28 cellular contexts compared by ENCODE assay signal in genomic region chr4:56305390-56305789, GRCh38.
"Had no signal": no experiment of that assay in that cellular context is flagged by ENCODE, and none has a peak within 500 bp of the region (broad histone marks: within the 10 kb centered on the region; RNA-seq: fewer than 3 reads in every experiment).

No MANE protein-coding gene starts in this region.

- H3K27me3 Mint-ChIP-seq: activated CD4-positive, alpha-beta memory T cell treated with anti-CD3 and anti-CD28 coated beads for 36 hours; activated naive CD8-positive, alpha-beta T cell had no signal

- H3K4me2 ChIP-seq: KMS-11, SK-N-SH had no signal

- H3K36me3 Mint-ChIP-seq: activated CD4-positive, alpha-beta memory T cell treated with anti-CD3 and anti-CD28 coated beads for 36 hours; activated naive CD8-positive, alpha-beta T cell had no signal

- H3K9me3 Mint-ChIP-seq: activated CD4-positive, alpha-beta memory T cell treated with anti-CD3 and anti-CD28 coated beads for 36 hours; activated CD4-positive, alpha-beta T cell treated with anti-CD3 and anti-CD28 coated beads, Interleukin-2, amount 10 ng/mL, durations not matched to agents 7 days and 5 days; activated naive CD4-positive, alpha-beta T cell treated with anti-CD3 and anti-CD28 coated beads for 36 hours; activated T-cell treated with anti-CD3 and anti-CD28 coated beads, Interleukin-2, amount 50 U/mL, for 4 hours; activated T-helper 17 cell treated with anti-CD3 and anti-CD28 coated beads, Interleukin-2, amount 50 U/mL, for 72 hours had no signal

- H3K36me3 ChIP-seq: breast epithelium, MG63, SJCRH30 had no signal

- H3K9ac ChIP-seq: KMS-11, SK-N-SH had no signal

- H3K4me3 ChIP-seq: breast epithelium, MG63, SJCRH30 had no signal

- H3K27ac Mint-ChIP-seq: activated CD4-positive, alpha-beta memory T cell treated with anti-CD3 and anti-CD28 coated beads for 36 hours; activated CD4-positive, alpha-beta T cell treated with anti-CD3 and anti-CD28 coated beads, Interleukin-2, amount 10 ng/mL, durations not matched to agents 7 days and 5 days; activated naive CD4-positive, alpha-beta T cell treated with anti-CD3 and anti-CD28 coated beads for 36 hours; activated naive CD8-positive, alpha-beta T cell; activated T-helper 17 cell treated with anti-CD3 and anti-CD28 coated beads, Interleukin-2, amount 50 U/mL, for 72 hours had no signal

- H3K27me3 ChIP-seq: breast epithelium, MG63, SJCRH30 had no signal

- DNase-seq: activated CD4-positive, alpha-beta memory T cell treated with anti-CD3 and anti-CD28 coated beads for 36 hours; activated CD4-positive, alpha-beta T cell treated with anti-CD3 and anti-CD28 coated beads, Interleukin-2, amount 10 ng/mL, durations not matched to agents 7 days and 5 days; activated CD4-positive, CD25-positive, alpha-beta regulatory T cell; activated CD8-positive, alpha-beta memory T cell treated with anti-CD3 and anti-CD28 coated beads for 24 hours; activated gamma-delta T cell; activated naive CD4-positive, alpha-beta T cell treated with anti-CD3 and anti-CD28 coated beads for 36 hours; activated T-cell treated with anti-CD3 and anti-CD28 coated beads, Interleukin-2, amount 50 U/mL, for 4 hours; amygdala; caudate nucleus; MG63; MV-4-11; NCI-H1092 treated with DMSO at 0.1 percent for 48 hours; NCI-H1417 treated with DMSO at 0.1 percent for 48 hours; NCI-H1694 treated with DMSO at 0.1 percent for 48 hours; NCI-H2029 treated with DMSO at 0.1 percent for 48 hours; NCI-H345; NCI-H510A; NCI-H526 treated with DMSO at 0.1 percent for 48 hours; NCI-H82; Right ventricle myocardium superior; SJCRH30; SK-N-SH; T-helper 1 cell had no signal

- H3K4me1 ChIP-seq: breast epithelium had no signal

- ATAC-seq: activated T-cell treated with anti-CD3 and anti-CD28 coated beads, Interleukin-2, amount 50 U/mL, for 4 hours; activated T-helper 17 cell treated with anti-CD3 and anti-CD28 coated beads, Interleukin-2, amount 50 U/mL, for 72 hours had no signal

- H3K4me3 Mint-ChIP-seq: activated CD4-positive, alpha-beta memory T cell treated with anti-CD3 and anti-CD28 coated beads for 36 hours; activated CD4-positive, alpha-beta T cell treated with anti-CD3 and anti-CD28 coated beads, Interleukin-2, amount 10 ng/mL, durations not matched to agents 7 days and 5 days; activated naive CD4-positive, alpha-beta T cell treated with anti-CD3 and anti-CD28 coated beads for 36 hours; activated naive CD8-positive, alpha-beta T cell; activated T-cell treated with anti-CD3 and anti-CD28 coated beads, Interleukin-2, amount 50 U/mL, for 4 hours; activated T-helper 17 cell treated with anti-CD3 and anti-CD28 coated beads, Interleukin-2, amount 50 U/mL, for 72 hours had no signal

- H3K9me3 ChIP-seq: breast epithelium, MG63, SJCRH30, SK-N-SH had no signal

- H3K27ac ChIP-seq: breast epithelium, KMS-11, SJCRH30, VCaP had no signal
